In genomic region chr19:52569648-52570004, GRCh38 we compare ENCODE assay signal across 8 cellular contexts. TPM values are rescaled to one million over a fixed set of nuclear protein-coding genes. Genes with fewer than 3 reads are reported as not detected.
DNase-seq lines count a peak whose midpoint lies in the region; ATAC-seq and TF ChIP-seq lines count a peak whose summit lies in the region.
"Not testable (repeated sequence)": the region's sequence is repeated elsewhere in the genome, so short reads cannot be mapped to it uniquely, and the experiment has no call there.

No MANE protein-coding gene starts in this region.

- peak overlapping the region; percentile 84 for H3K27ac ChIP-seq in CD8-positive, alpha-beta memory T cell (ENCODE audit: low read depth, low read length)
- H3K27ac ChIP-seq in PC-9, result not testable (repeated sequence)
- H3K27ac ChIP-seq in endodermal cell (ENCODE audit: low read depth, low read length) (peak overlapping the region; percentile 71), temporal lobe (ENCODE audit: low read depth, low read length) (peak overlapping the region; percentile 91)

- not testable (repeated sequence) for DNase-seq in CD8-positive, alpha-beta memory T cell; PC-9
- DNase-seq in activated naive CD4-positive, alpha-beta T cell treated with anti-CD3 and anti-CD28 coated beads, Interleukin-2, amount 50 U/mL, for 16 hours, result peak; percentile 11
- DNase-seq in endodermal cell (peak; percentile 92), iPS-NIHi7 (ENCODE audit: extremely low spot score) (peak; percentile 79)

- CTCF ChIA-PET in CD8-positive, alpha-beta memory T cell (lab: Charles Lee); PC-9 (lab: Charles Lee): not testable (repeated sequence)

- H3K79me2 ChIP-seq in PC-9 (ENCODE audit: low read depth), result not testable (repeated sequence)

- H3K4me3 ChIP-seq in CD8-positive, alpha-beta memory T cell (ENCODE audit: low read length), result peak overlapping the region; percentile 98
- H3K4me3 ChIP-seq in PC-9 (peak overlapping the region; percentile 81), endodermal cell (ENCODE audit: low read length) (peak overlapping the region; percentile 97), neuron (ENCODE audit: low read length) (peak overlapping the region; percentile 64)

- H3K4me3 Mint-ChIP-seq in CD8-positive, alpha-beta memory T cell, result peak overlapping the region; percentile 90 to 98 (median 94)
- peak overlapping the region; percentile 96 for H3K4me3 Mint-ChIP-seq in endodermal cell

- H3K27me3 ChIP-seq in CD8-positive, alpha-beta memory T cell (ENCODE audit: insufficient read depth, low read length, poor library complexity, severe bottlenecking); PC-9 (ENCODE audit: insufficient read depth, low read depth); endodermal cell (ENCODE audit: control insufficient read depth, insufficient read depth, low read length, poor library complexity, severe bottlenecking); neuron (ENCODE audit: insufficient read depth, low read length): not testable (repeated sequence)

- ATAC-seq in HG03378 (IDR thresholded peaks at IDR 0.05; ENCODE audit: unreplicated experiment), result peak; percentile 4

- peaks cover 35 to 50% (median 43%) of the 10 kb centered on the region in 3 donors for H3K4me1 Mint-ChIP-seq in CD8-positive, alpha-beta memory T cell
- H3K4me1 Mint-ChIP-seq in endodermal cell, result peaks cover 14% of the 10 kb centered on the region

- peak overlapping the region; percentile 90 for H2AFZ ChIP-seq in PC-9
- H2AFZ ChIP-seq in neuron (ENCODE audit: low read depth, low read length), result peak overlapping the region; percentile 87

- peak overlapping the region; percentile 93 for H3K4me2 ChIP-seq in PC-9

- BruUV-seq in PC-9 (replicated peaks; lab: Mats Ljungman, UMichigan), result TSS peak; percentile 85

- peak overlapping the region; percentile 95 for H3K9ac ChIP-seq in endodermal cell (ENCODE audit: extremely low read depth, low read length, poor library complexity, severe bottlenecking)

- not testable (repeated sequence) for H4K20me1 ChIP-seq in PC-9 (ENCODE audit: insufficient read depth)

- H3K27ac Mint-ChIP-seq in CD8-positive, alpha-beta memory T cell, result peak overlapping the region; percentile 63 to 97 (median 92)
- peak overlapping the region; percentile 99 for H3K27ac Mint-ChIP-seq in endodermal cell

- not testable (repeated sequence) for TF ChIP-seq CTCF in PC-9 (conservative IDR thresholded peaks at IDR 0.05); endodermal cell (conservative IDR thresholded peaks at IDR 0.05)

- peaks cover 10% of the 10 kb centered on the region for H3K36me3 ChIP-seq in CD8-positive, alpha-beta memory T cell (ENCODE audit: insufficient read depth, low read length)
- H3K36me3 ChIP-seq in PC-9 (ENCODE audit: low read depth), result peaks cover 31% of the 10 kb centered on the region
- peaks cover 32% of the 10 kb centered on the region for H3K36me3 ChIP-seq in endodermal cell (ENCODE audit: control insufficient read depth, insufficient read depth, low read length)
- H3K36me3 ChIP-seq in neuron (ENCODE audit: insufficient read depth, low read length), result peaks cover 20% of the 10 kb centered on the region

- WGBS in endodermal cell (ENCODE audit: insufficient coverage in 1 of 2, insufficient read length in 1 of 2), 2 experiments, result 5 to 9% methylated on average over 7 to 13 of the region's 13 CpGs

- not testable (repeated sequence) for H3K27me3 Mint-ChIP-seq in CD8-positive, alpha-beta memory T cell; endodermal cell (ENCODE audit: insufficient read depth)

- H3K36me3 Mint-ChIP-seq in CD8-positive, alpha-beta memory T cell, result peaks cover 36 to 40% (median 39%) of the 10 kb centered on the region in 3 donors
- H3K36me3 Mint-ChIP-seq in endodermal cell (ENCODE audit: low read depth), result peaks cover 50% of the 10 kb centered on the region

- H3K9me3 Mint-ChIP-seq in CD8-positive, alpha-beta memory T cell, result peaks cover 0 to 42% (median 21%) of the 10 kb centered on the region in 5 donors
- not testable (repeated sequence) for H3K9me3 Mint-ChIP-seq in endodermal cell

- intact Hi-C loops in PC-9 (cut with micrococcal nuclease; ENCODE audit: unreplicated experiment), result loop anchor here (2.0 kb wide), 1 partner anchor 31 kb away; no protein-coding TSS in a partner anchor

- H3K9me2 ChIP-seq in PC-9 (ENCODE audit: insufficient read depth), result not testable (repeated sequence)

- H3F3A ChIP-seq in PC-9 (ENCODE audit: insufficient read depth, low read depth), result not testable (repeated sequence)

- H3K4me1 ChIP-seq in CD8-positive, alpha-beta memory T cell (ENCODE audit: insufficient read depth, low read length); PC-9 (replicated peaks; ENCODE audit: insufficient read depth); endodermal cell (ENCODE audit: control insufficient read depth, insufficient read depth, low read length); neuron (ENCODE audit: insufficient read depth, low read length): not testable (repeated sequence)

- H3K9me3 ChIP-seq in CD8-positive, alpha-beta memory T cell (ENCODE audit: low read length), result peaks cover 14% of the 10 kb centered on the region
- H3K9me3 ChIP-seq in PC-9 (ENCODE audit: insufficient read depth, low read depth), result peaks cover 38% of the 10 kb centered on the region
- not testable (repeated sequence) for H3K9me3 ChIP-seq in endodermal cell (ENCODE audit: control insufficient read depth, low read length)
- H3K9me3 ChIP-seq in neuron (ENCODE audit: low read length), result peaks cover 23% of the 10 kb centered on the region

- POLR2A ChIA-PET in CD8-positive, alpha-beta memory T cell (lab: Charles Lee); PC-9 (lab: Charles Lee; ENCODE audit: unreplicated experiment): not testable (repeated sequence)

RNA-seq across cellular contexts. Expression of gene ZNF701, which starts 0.5 kb away (rescaled TPM):
- 10 to 100 TPM; 16.8 to 18.3 TPM for total RNA-seq in CD8-positive, alpha-beta memory T cell
- polyA plus RNA-seq in CD8-positive, alpha-beta memory T cell, result 17.7 TPM
- total RNA-seq in PC-9 (2021) (22.1 and 24.2 TPM in 2 replicates), endodermal cell (10 to 100 TPM; 42.0 to 45.3 TPM), temporal lobe (18.7 TPM)
- 9.3 TPM for polyA plus RNA-seq in endodermal cell (2013, experiment 1 of 2)
- 10.8 TPM for polyA plus RNA-seq in endodermal cell (2013, experiment 2 of 2)

RNA-seq across cellular contexts. Expression of gene ZNF808, which starts 42.2 kb away (rescaled TPM):
- total RNA-seq in CD8-positive, alpha-beta memory T cell, result 10 to 100 TPM; 28.2 to 31.9 TPM
- 14.4 TPM for polyA plus RNA-seq in CD8-positive, alpha-beta memory T cell
- total RNA-seq in PC-9 (2021), result 24.1 and 26.6 TPM in 2 replicates
- 10 to 100 TPM; 52.4 to 61.6 TPM for total RNA-seq in endodermal cell
- polyA plus RNA-seq in endodermal cell (2013, experiment 1 of 2), result 6.0 TPM
- 6.5 TPM for polyA plus RNA-seq in endodermal cell (2013, experiment 2 of 2)
- 19.4 TPM for total RNA-seq in temporal lobe
